10 cellular contexts compared by ENCODE assay signal in genomic region chr3:132231633-132232032, GRCh38.
DNase-seq lines count a peak whose midpoint lies in the region; ATAC-seq and TF ChIP-seq lines count a peak whose summit lies in the region.
"Had no signal": no experiment of that assay in that cellular context is flagged by ENCODE, and none has a peak within 500 bp of the region (broad histone marks: within the 10 kb centered on the region; RNA-seq: fewer than 3 reads in every experiment).

No MANE protein-coding gene starts in this region.

- H3K4me3 ChIP-seq in epithelial cell of esophagus (ENCODE audit: low read length) (no peak overlapping the region), skeletal muscle cell (ENCODE audit: low read depth, low read length) (no peak overlapping the region)
- H3K4me3 ChIP-seq: colonic mucosa had no signal

- DNase-seq in DMS79 treated with DMSO at 0.1 percent for 48 hours (lab: John Stamatoyannopoulos, UW), result peak; percentile 85
- DNase-seq in DMS79 (lab: John Stamatoyannopoulos, UW), result no peak
- DNase-seq in NCI-H2227 (lab: John Stamatoyannopoulos, UW; ENCODE audit: unreplicated experiment), result peak; percentile 5
- peak; percentile 69 for DNase-seq in epithelial cell of esophagus (ENCODE audit: low read depth)
- peak; percentile 39 for DNase-seq in skeletal muscle cell (ENCODE audit: low read depth)
- no peak for DNase-seq in NK-92 treated with Interleukin-12 subunit alpha and Interleukin-12 subunit beta, amount 100 ng/mL, for 24 hours (lab: John Stamatoyannopoulos, UW)
- no peak for DNase-seq in dermis blood vessel endothelial cell
- DNase-seq: colonic mucosa, RPMI8226 had no signal

- no peak for TF ChIP-seq CTCF in epithelial cell of esophagus (IDR thresholded peaks at IDR 0.05; ENCODE audit: insufficient read depth, low read depth, low read length, missing control alignments)

- ATAC-seq in GM18519 (IDR thresholded peaks at IDR 0.05; ENCODE audit: low FRiP score, unreplicated experiment), result no peak

Comparison
In these comparisons a context has a peak if more than half of its experiments do, and no peak if none do; other contexts are left out.
1. DNase-seq: peak in DMS79 treated with DMSO at 0.1 percent for 48 hours (single experiment), NCI-H2227 (single experiment), epithelial cell of esophagus (single experiment) and skeletal muscle cell (single experiment); none in DMS79 (single experiment), NK-92 treated with Interleukin-12 subunit alpha and Interleukin-12 subunit beta, amount 100 ng/mL, for 24 hours (single experiment) and dermis blood vessel endothelial cell (single experiment).